Comparison of ENCODE assay signal across 11 cellular contexts in the genomic region with DNA sequence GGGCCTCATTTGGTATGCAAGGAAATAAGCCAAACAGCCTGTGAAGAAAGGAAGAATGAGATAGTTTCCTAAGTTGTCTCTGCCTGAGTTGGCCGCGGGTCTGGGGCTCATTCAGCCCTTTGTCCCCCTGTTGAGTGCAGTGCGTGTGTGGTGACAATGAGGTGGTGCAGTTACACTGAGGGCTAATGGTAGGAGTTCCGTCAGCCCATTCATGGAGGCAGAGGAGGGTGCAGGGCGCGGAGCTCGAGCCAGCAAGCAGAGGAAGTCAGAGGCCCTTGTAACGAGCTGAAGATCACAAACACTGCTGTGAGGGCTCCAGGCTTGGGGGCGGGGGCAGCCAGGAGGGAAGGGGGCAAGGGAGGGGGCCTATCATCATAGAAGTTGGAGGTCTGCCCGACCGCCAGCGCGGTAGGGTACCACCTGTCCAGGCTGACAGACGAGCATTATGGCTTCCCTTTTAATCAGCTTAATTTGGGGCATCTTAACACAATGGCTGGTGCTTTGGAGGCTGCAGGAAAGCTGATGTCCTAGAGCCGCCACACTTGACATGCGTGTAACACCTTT. TPM values are rescaled to one million over a fixed set of nuclear protein-coding genes. Genes with fewer than 3 reads are reported as not detected.
DNase-seq lines count a peak whose midpoint lies in the region; ATAC-seq, FAIRE-seq and TF ChIP-seq lines count a peak whose summit lies in the region.
"Had no signal": no experiment of that assay in that cellular context is flagged by ENCODE, and none has a peak within 500 bp of the region (broad histone marks: within the 10 kb centered on the region; RNA-seq: fewer than 3 reads in every experiment).

No MANE protein-coding gene starts in this region.

- H3K4me3 Mint-ChIP-seq in activated T-helper 1 cell treated with anti-CD3 and anti-CD28 coated beads, Interleukin-12 subunit alpha, Interleukin-12 subunit beta, Interleukin-2, Interleukin-4 antibody, amounts not matched to agents 30 ng/mL and 10 ng/mL and 1 ng/mL, durations not matched to agents 14 hours and 24 hours and 36 hours: peak overlapping the region; percentile 70
- H3K4me3 Mint-ChIP-seq in stimulated activated memory B cell treated with anti-CD40 and anti-IgM and Interleukin-4, amounts not matched to agents 10 μg/mL and 1 μg/mL and 100 μg/mL, for 72 hours: no peak overlapping the region

- intact Hi-C loops in activated T-helper 1 cell treated with anti-CD3 and anti-CD28 coated beads, Interleukin-12 subunit alpha, Interleukin-12 subunit beta, Interleukin-2, Interleukin-4 antibody, amounts not matched to agents 30 ng/mL and 10 ng/mL and 1 ng/mL, durations not matched to agents 14 hours and 24 hours and 36 hours (cut with micrococcal nuclease): loop anchor here (2.0 kb wide), 1 partner anchor 17 kb away; no protein-coding TSS in a partner anchor
- intact Hi-C loops in left ventricle myocardium inferior (cut with micrococcal nuclease): no loop called here

- no peak overlapping the region for H3K4me3 ChIP-seq in left ventricle myocardium inferior

- peaks cover 23% of the 10 kb centered on the region for H3K36me3 ChIP-seq in left ventricle myocardium inferior

- H3K9me3 ChIP-seq in left ventricle myocardium inferior (replicated peaks): no peaks in the 10 kb centered on the region

- no peaks in the 10 kb centered on the region for H3K27me3 ChIP-seq in left ventricle myocardium inferior (ENCODE audit: low read depth)

- peaks cover 65% of the 10 kb centered on the region for H3K36me3 Mint-ChIP-seq in activated T-helper 1 cell treated with anti-CD3 and anti-CD28 coated beads, Interleukin-12 subunit alpha, Interleukin-12 subunit beta, Interleukin-2, Interleukin-4 antibody, amounts not matched to agents 30 ng/mL and 10 ng/mL and 1 ng/mL, durations not matched to agents 14 hours and 24 hours and 36 hours (ENCODE audit: low read depth)
- peaks cover 77% of the 10 kb centered on the region for H3K36me3 Mint-ChIP-seq in stimulated activated memory B cell treated with anti-CD40 and anti-IgM and Interleukin-4, amounts not matched to agents 10 μg/mL and 1 μg/mL and 100 μg/mL, for 72 hours

- no peak for ATAC-seq in stimulated activated memory B cell treated with anti-CD40 and anti-IgM and Interleukin-4, amounts not matched to agents 10 μg/mL and 1 μg/mL and 100 μg/mL, for 72 hours

- H3K9me3 Mint-ChIP-seq in activated T-helper 1 cell treated with anti-CD3 and anti-CD28 coated beads, Interleukin-12 subunit alpha, Interleukin-12 subunit beta, Interleukin-2, Interleukin-4 antibody, amounts not matched to agents 30 ng/mL and 10 ng/mL and 1 ng/mL, durations not matched to agents 14 hours and 24 hours and 36 hours: no peaks in the 10 kb centered on the region
- H3K9me3 Mint-ChIP-seq in stimulated activated memory B cell treated with anti-CD40 and anti-IgM and Interleukin-4, amounts not matched to agents 10 μg/mL and 1 μg/mL and 100 μg/mL, for 72 hours: no peaks in the 10 kb centered on the region

- H3K27ac Mint-ChIP-seq in activated T-helper 1 cell treated with anti-CD3 and anti-CD28 coated beads, Interleukin-12 subunit alpha, Interleukin-12 subunit beta, Interleukin-2, Interleukin-4 antibody, amounts not matched to agents 30 ng/mL and 10 ng/mL and 1 ng/mL, durations not matched to agents 14 hours and 24 hours and 36 hours: peak overlapping the region; percentile 96
- H3K27ac Mint-ChIP-seq in stimulated activated memory B cell treated with anti-CD40 and anti-IgM and Interleukin-4, amounts not matched to agents 10 μg/mL and 1 μg/mL and 100 μg/mL, for 72 hours: peak overlapping the region; percentile 9

- H3K4me1 ChIP-seq in left ventricle myocardium inferior: peaks cover 88% of the 10 kb centered on the region

- peaks cover 63% of the 10 kb centered on the region for H3K4me1 Mint-ChIP-seq in activated T-helper 1 cell treated with anti-CD3 and anti-CD28 coated beads, Interleukin-12 subunit alpha, Interleukin-12 subunit beta, Interleukin-2, Interleukin-4 antibody, amounts not matched to agents 30 ng/mL and 10 ng/mL and 1 ng/mL, durations not matched to agents 14 hours and 24 hours and 36 hours (ENCODE audit: low read depth)
- peaks cover 42% of the 10 kb centered on the region for H3K4me1 Mint-ChIP-seq in stimulated activated memory B cell treated with anti-CD40 and anti-IgM and Interleukin-4, amounts not matched to agents 10 μg/mL and 1 μg/mL and 100 μg/mL, for 72 hours

- no peaks in the 10 kb centered on the region for H3K27me3 Mint-ChIP-seq in activated T-helper 1 cell treated with anti-CD3 and anti-CD28 coated beads, Interleukin-12 subunit alpha, Interleukin-12 subunit beta, Interleukin-2, Interleukin-4 antibody, amounts not matched to agents 30 ng/mL and 10 ng/mL and 1 ng/mL, durations not matched to agents 14 hours and 24 hours and 36 hours (ENCODE audit: insufficient read depth)
- no peaks in the 10 kb centered on the region for H3K27me3 Mint-ChIP-seq in stimulated activated memory B cell treated with anti-CD40 and anti-IgM and Interleukin-4, amounts not matched to agents 10 μg/mL and 1 μg/mL and 100 μg/mL, for 72 hours

- peak; percentile 62 for DNase-seq in activated effector memory CD4-positive, alpha-beta T cell treated with anti-CD3 and anti-CD28 coated beads, Interleukin-2, amount 50 U/mL, for 16 hours
- no peak for DNase-seq in activated effector memory CD4-positive, alpha-beta T cell treated with Interleukin-2 at 50 U/mL for 16 hours
- DNase-seq in activated T-helper 1 cell treated with anti-CD3 and anti-CD28 coated beads, Interleukin-12 subunit alpha, Interleukin-12 subunit beta, Interleukin-2, Interleukin-4 antibody, amounts not matched to agents 30 ng/mL and 10 ng/mL and 1 ng/mL, durations not matched to agents 14 hours and 24 hours and 36 hours (ENCODE audit: low spot score): no peak
- DNase-seq in left ventricle myocardium inferior: no peak
- no peak for DNase-seq in NCI-H446 treated with DMSO at 0.1 percent for 48 hours (lab: John Stamatoyannopoulos, UW)
- no peak for DNase-seq in stimulated activated CD4-positive, alpha-beta T cell treated with anti-CD3 and anti-CD28 coated beads, Interleukin-2, amount 100 ng/mL, for 48 hours
- DNase-seq in frontal cortex (ENCODE audit: low spot score in 2 of 2): no peak
- DNase-seq: DMS79 treated with DMSO at 0.1 percent for 48 hours, KG1, NCI-H187 had no signal

- TF ChIP-seq CTCF in left ventricle myocardium inferior (IDR thresholded peaks at IDR 0.05; ENCODE audit: borderline replicate concordance): no peak

- H3K27ac ChIP-seq in left ventricle myocardium inferior (replicated peaks): peak overlapping the region; percentile 52

- FAIRE-seq in frontal cortex (lab: Jason Lieb, UNC): no peak

RNA-seq across cellular contexts. Expression of gene CCND2, which starts 20.5 kb away (rescaled TPM):
- 548 and 549 TPM in 2 replicates for total RNA-seq in activated T-helper 1 cell treated with anti-CD3 and anti-CD28 coated beads, Interleukin-12 subunit alpha, Interleukin-12 subunit beta, Interleukin-2, Interleukin-4 antibody, amounts not matched to agents 30 ng/mL and 10 ng/mL and 1 ng/mL, durations not matched to agents 14 hours and 24 hours and 36 hours
- total RNA-seq in left ventricle myocardium inferior: 283 TPM
- 161 TPM for total RNA-seq in frontal cortex

RNA-seq across cellular contexts. Expression of gene TIGAR, which starts 27.0 kb away (rescaled TPM):
- total RNA-seq in activated T-helper 1 cell treated with anti-CD3 and anti-CD28 coated beads, Interleukin-12 subunit alpha, Interleukin-12 subunit beta, Interleukin-2, Interleukin-4 antibody, amounts not matched to agents 30 ng/mL and 10 ng/mL and 1 ng/mL, durations not matched to agents 14 hours and 24 hours and 36 hours: 14.4 TPM in 2 replicates
- total RNA-seq in left ventricle myocardium inferior (13.6 TPM), frontal cortex (4.1 TPM)
